In genomic region chr11:102391549-102392237, GRCh38 we compare ENCODE assay signal across 1 cellular context.
TF ChIP-seq lines count a peak whose summit lies in the region.

No MANE protein-coding gene starts in this region.

TF ChIP-seq in HepG2, 621 proteins besides CTCF, POLR2A, EP300 and RAD21 (continued from another document):
- TF ChIP-seq ZBTB40 (IDR thresholded peaks at IDR 0.05) (no peak), ZBTB40 (CRISPR knock-in tag; IDR thresholded peaks at IDR 0.05) (no peak), PAXIP1 (CRISPR knock-in tag; conservative IDR thresholded peaks at IDR 0.05) (no peak), ZSCAN31 (CRISPR knock-in tag; IDR thresholded peaks at IDR 0.05; ENCODE audit: low read depth) (no peak), CENPX (CRISPR knock-in tag; IDR thresholded peaks at IDR 0.05) (no peak), POLR2G (IDR thresholded peaks at IDR 0.05; ENCODE audit: low read depth, low read length) (peak; percentile 58), ZNF280D (CRISPR knock-in tag; IDR thresholded peaks at IDR 0.05) (no peak), RBM22 (optimal IDR thresholded peaks at IDR 0.05; ENCODE audit: low read length) (peak; percentile 87), AKNA (CRISPR knock-in tag; IDR thresholded peaks at IDR 0.05; ENCODE audit: borderline replicate concordance) (no peak)
